17 cellular contexts compared by ENCODE assay signal in the genomic region with DNA sequence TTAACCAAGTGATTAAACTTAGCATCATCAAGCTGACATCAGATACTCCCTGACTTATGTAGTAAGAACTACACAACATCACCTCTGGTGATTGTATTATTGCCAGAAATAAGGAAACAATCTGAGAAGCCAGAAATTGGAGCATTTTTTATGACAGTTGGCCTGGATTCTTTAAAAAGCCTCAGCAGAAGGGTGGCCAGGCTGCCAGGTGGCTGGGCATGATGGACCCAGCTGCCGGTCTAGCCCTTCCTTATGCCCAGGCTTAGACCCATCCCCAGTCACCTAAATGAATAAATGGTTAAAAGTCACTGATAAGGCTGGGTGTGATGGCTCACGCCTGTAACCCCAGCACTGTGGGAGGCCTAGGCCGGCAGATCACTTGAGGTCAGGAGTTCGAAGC. TPM values are rescaled to one million over a fixed set of nuclear protein-coding genes. Genes with fewer than 3 reads are reported as not detected.
A peak's percentile ranks its signal among the peaks of the same experiment; 100 is the strongest.
DNase-seq lines count a peak whose midpoint lies in the region.
"Had no signal": no experiment of that assay in that cellular context is flagged by ENCODE, and none has a peak within 500 bp of the region (broad histone marks: within the 10 kb centered on the region; RNA-seq: fewer than 3 reads in every experiment).

No MANE protein-coding gene starts in this region.

- no peak overlapping the region for H2BK12ac ChIP-seq in mesenchymal stem cell (ENCODE audit: low read length in 2 of 2)

- no peak overlapping the region for H3K18ac ChIP-seq in mesenchymal stem cell (ENCODE audit: low read depth in 1 of 2, low read length in 2 of 2)

- intact Hi-C loops in CD4-positive, alpha-beta memory T cell (cut with micrococcal nuclease) = loop anchor here (5.0 to 10.0 kb wide), 2 partner anchors 532 to 1265 kb away; no protein-coding TSS in a partner anchor

- H2BK5ac ChIP-seq in mesenchymal stem cell (ENCODE audit: low read depth, low read length, poor library complexity, severe bottlenecking) = no peak overlapping the region

- H3K27me3 Mint-ChIP-seq in CD4-positive, alpha-beta memory T cell = no peaks in the 10 kb centered on the region
- H3K27me3 Mint-ChIP-seq: CD8-positive, alpha-beta memory T cell; IgD-negative memory B cell had no signal

- H3K36me3 Mint-ChIP-seq in CD4-positive, alpha-beta memory T cell = peaks cover 0 to 9% of the 10 kb centered on the region in 2 donors

- H3K23ac ChIP-seq in mesenchymal stem cell (ENCODE audit: low read length in 2 of 2) = no peak overlapping the region

- no peak overlapping the region for H3K4me3 Mint-ChIP-seq in CD4-positive, alpha-beta memory T cell
- H3K4me3 Mint-ChIP-seq: CD8-positive, alpha-beta memory T cell; IgD-negative memory B cell had no signal

- H3K27ac Mint-ChIP-seq in CD4-positive, alpha-beta memory T cell = no peak overlapping the region
- H3K27ac Mint-ChIP-seq: IgD-negative memory B cell had no signal

- peaks cover 11% of the 10 kb centered on the region for H3K79me1 ChIP-seq in mesenchymal stem cell (replicated peaks; ENCODE audit: low read length, poor library complexity, severe bottlenecking)

- H2AK5ac ChIP-seq in mesenchymal stem cell (ENCODE audit: low read length, severe bottlenecking) = no peak overlapping the region

- 89% methylated on average over 3 of the region's 4 CpGs for WGBS in mesenchymal stem cell

- no peak overlapping the region for H2BK120ac ChIP-seq in mesenchymal stem cell (ENCODE audit: low read depth, low read length)

- H3K4me1 ChIP-seq in BLaER1 (peaks cover 55% of the 10 kb centered on the region), mesenchymal stem cell (ENCODE audit: control insufficient read depth, insufficient read depth, low read depth, low read length) (peaks cover 4% of the 10 kb centered on the region)
- H3K4me1 ChIP-seq in BLaER1 treated with 17β-estradiol and CSF1 and Interleukin-3, amounts not matched to agents 10 nM and 100 nM = peaks cover 26 to 85% (median 66%) of the 10 kb centered on the region in 10 experiments
- peaks cover 27% of the 10 kb centered on the region for H3K4me1 ChIP-seq in CD4-positive, alpha-beta memory T cell (ENCODE audit: insufficient read depth, low read length)
- H3K4me1 ChIP-seq: HAP-1 had no signal

- H4K20me1 ChIP-seq in BLaER1 = no peaks in the 10 kb centered on the region
- no peaks in the 10 kb centered on the region for H4K20me1 ChIP-seq in BLaER1 treated with 17β-estradiol and CSF1 and Interleukin-3, amounts not matched to agents 10 nM and 100 nM

- H3K9me3 ChIP-seq in BLaER1 = no peaks in the 10 kb centered on the region
- H3K9me3 ChIP-seq in BLaER1 treated with 17β-estradiol and CSF1 and Interleukin-3, amounts not matched to agents 10 nM and 100 nM (replicated peaks in 1 of 11) = no peaks in the 10 kb centered on the region
- H3K9me3 ChIP-seq in mesenchymal stem cell (ENCODE audit: control insufficient read depth, low read length) = no peaks in the 10 kb centered on the region
- H3K9me3 ChIP-seq in CD4-positive, alpha-beta memory T cell (ENCODE audit: control insufficient read depth in 1 of 2, low read length in 2 of 2) = no peaks in the 10 kb centered on the region
- H3K9me3 ChIP-seq: Caco-2, HAP-1 had no signal

- no peak overlapping the region for H3K14ac ChIP-seq in mesenchymal stem cell (ENCODE audit: low read length in 2 of 2)

- H4K91ac ChIP-seq in mesenchymal stem cell (ENCODE audit: low read length) = no peak overlapping the region

- no peak overlapping the region for H2BK15ac ChIP-seq in mesenchymal stem cell (ENCODE audit: low read depth, poor library complexity, severe bottlenecking)

- DNase-seq in NCI-H524 treated with DMSO at 0.1 percent for 48 hours (lab: John Stamatoyannopoulos, UW) (peak; percentile 17), mesenchymal stem cell (no peak), SIG-M5 (lab: John Stamatoyannopoulos, UW) (no peak), NCI-H748 treated with DMSO at 0.1 percent for 48 hours (lab: John Stamatoyannopoulos, UW) (no peak)
- no peak for DNase-seq in CD4-positive, alpha-beta memory T cell
- DNase-seq: AML-193; Caco-2; CD8-positive, alpha-beta memory T cell; DMS79 treated with DMSO at 0.1 percent for 48 hours; KBM-7 had no signal

- CTCF ChIA-PET in CD4-positive, alpha-beta memory T cell (lab: Charles Lee; ENCODE audit: partially characterized antibody) = interaction anchor here (0.7 to 6.8 kb wide), 5 partner anchors 11 to 714 kb away, joined by 3 to 71 read pairs (median 3); no protein-coding TSS in a partner anchor

- H3K27me3 ChIP-seq in BLaER1 = no peaks in the 10 kb centered on the region
- H3K27me3 ChIP-seq in BLaER1 treated with 17β-estradiol and CSF1 and Interleukin-3, amounts not matched to agents 10 nM and 100 nM = no peaks in the 10 kb centered on the region
- H3K27me3 ChIP-seq in mesenchymal stem cell (ENCODE audit: control insufficient read depth in 1 of 2, insufficient read depth in 1 of 2, low read length in 2 of 2) = no peaks in the 10 kb centered on the region
- H3K27me3 ChIP-seq in CD4-positive, alpha-beta memory T cell (ENCODE audit: insufficient read depth, low read length) = no peaks in the 10 kb centered on the region

- H3K9ac ChIP-seq in BLaER1 = no peak overlapping the region
- H3K9ac ChIP-seq in BLaER1 treated with 17β-estradiol and CSF1 and Interleukin-3, amounts not matched to agents 10 nM and 100 nM = peak overlapping the region in 8 of 11 experiments; percentile 12 to 86 (median 46); a peak in 9 of 22 replicates
- H3K9ac ChIP-seq in mesenchymal stem cell (ENCODE audit: low read length) = peak overlapping the region; percentile 20

- H3K27ac ChIP-seq in BLaER1 (0 out of 2 replicates have a peak overlapping the region, but pooled peaks have one; percentile 7), mesenchymal stem cell (ENCODE audit: low read length, poor library complexity, severe bottlenecking) (no peak overlapping the region)
- peak overlapping the region in 8 of 11 experiments; percentile 79 to 97 (median 91); a peak in 16 of 22 replicates for H3K27ac ChIP-seq in BLaER1 treated with 17β-estradiol and CSF1 and Interleukin-3, amounts not matched to agents 10 nM and 100 nM
- H3K27ac ChIP-seq in CD4-positive, alpha-beta memory T cell (ENCODE audit: low read depth, low read length) = no peak overlapping the region

- H3K4ac ChIP-seq in mesenchymal stem cell (ENCODE audit: low read depth in 1 of 2, low read length in 2 of 2) = no peak overlapping the region

- no peak overlapping the region for H2AFZ ChIP-seq in mesenchymal stem cell (ENCODE audit: low read depth, low read length)

- POLR2A ChIA-PET in CD4-positive, alpha-beta memory T cell (lab: Charles Lee; ENCODE audit: partially characterized antibody) = no interaction called here

- no peak overlapping the region for H4K8ac ChIP-seq in mesenchymal stem cell (ENCODE audit: low read length)

- peak overlapping the region; percentile 4; the same call in 1 of the 2 replicates for H3K4me2 ChIP-seq in BLaER1
- H3K4me2 ChIP-seq in BLaER1 treated with 17β-estradiol and CSF1 and Interleukin-3, amounts not matched to agents 10 nM and 100 nM = peak overlapping the region in 8 of 11 experiments; percentile 53 to 97 (median 84); a peak in 16 of 22 replicates
- H3K4me2 ChIP-seq in mesenchymal stem cell (ENCODE audit: low read length, poor library complexity, severe bottlenecking) = no peak overlapping the region

- H3K36me3 ChIP-seq in BLaER1 (peaks cover 13% of the 10 kb centered on the region), mesenchymal stem cell (ENCODE audit: control insufficient read depth in 1 of 2, insufficient read depth in 2 of 2, low read depth in 1 of 2, low read length in 2 of 2) (peaks cover 6 to 28% of the 10 kb centered on the region in 2 experiments)
- peaks cover 6 to 16% (median 12%) of the 10 kb centered on the region in 11 experiments; a peak in 21 of 22 replicates for H3K36me3 ChIP-seq in BLaER1 treated with 17β-estradiol and CSF1 and Interleukin-3, amounts not matched to agents 10 nM and 100 nM
- no peaks in the 10 kb centered on the region for H3K36me3 ChIP-seq in CD4-positive, alpha-beta memory T cell (ENCODE audit: insufficient read depth, low read length)

- H3K4me3 ChIP-seq in BLaER1 (no peak overlapping the region), mesenchymal stem cell (ENCODE audit: insufficient read depth in 1 of 2, low read depth in 1 of 2, low read length in 2 of 2) (no peak overlapping the region)
- H3K4me3 ChIP-seq in BLaER1 treated with 17β-estradiol and CSF1 and Interleukin-3, amounts not matched to agents 10 nM and 100 nM = no peak overlapping the region
- H3K4me3 ChIP-seq in CD4-positive, alpha-beta memory T cell (ENCODE audit: low read length in 2 of 2) = no peak overlapping the region
- H3K4me3 ChIP-seq: HAP-1 had no signal

- H3K9me3 Mint-ChIP-seq in CD4-positive, alpha-beta memory T cell = no peaks in the 10 kb centered on the region
- H3K9me3 Mint-ChIP-seq: CD8-positive, alpha-beta memory T cell; IgD-negative memory B cell had no signal

- peaks cover 20 to 41% (median 29%) of the 10 kb centered on the region in 4 donors for H3K4me1 Mint-ChIP-seq in CD4-positive, alpha-beta memory T cell

RNA-seq across cellular contexts. Expression of a gene that starts 12.8 kb away (rescaled TPM):
- not detected for polyA plus RNA-seq in mesenchymal stem cell (2013, experiment 1 of 2)
- not detected for polyA plus RNA-seq in mesenchymal stem cell (2013, experiment 2 of 2)
- not detected for total RNA-seq in CD4-positive, alpha-beta memory T cell
- not detected for polyA plus RNA-seq in CD4-positive, alpha-beta memory T cell
- total RNA-seq: Caco-2; CD8-positive, alpha-beta memory T cell; H4; HepG2 had no signal
- polyA plus RNA-seq: BJ; CD8-positive, alpha-beta memory T cell; HepG2; IgD-negative memory B cell had no signal

RNA-seq across cellular contexts. Expression of a gene that starts 15.7 kb away (rescaled TPM):
- 22.6 TPM for polyA plus RNA-seq in mesenchymal stem cell (2013, experiment 1 of 2)
- polyA plus RNA-seq in mesenchymal stem cell (2013, experiment 2 of 2) = 23.9 TPM
- total RNA-seq in CD4-positive, alpha-beta memory T cell = 10 to 100 TPM; 16.5 to 18.1 TPM
- polyA plus RNA-seq in CD4-positive, alpha-beta memory T cell = 10 to 100 TPM; 10.4 to 12.1 TPM

RNA-seq across cellular contexts. Expression of a gene that starts 24.0 kb away (rescaled TPM):
- 0.06 TPM for polyA plus RNA-seq in mesenchymal stem cell (2013, experiment 1 of 2)
- not detected for polyA plus RNA-seq in mesenchymal stem cell (2013, experiment 2 of 2)
- not detected for total RNA-seq in CD4-positive, alpha-beta memory T cell
- polyA plus RNA-seq in CD4-positive, alpha-beta memory T cell = not detected
- total RNA-seq: Caco-2; CD8-positive, alpha-beta memory T cell; H4; HepG2 had no signal
- polyA plus RNA-seq: BJ; CD8-positive, alpha-beta memory T cell; HepG2; IgD-negative memory B cell had no signal

Comparison
In these comparisons a context has a peak if more than half of its experiments do, and no peak if none do; other contexts are left out.
1. H3K27ac ChIP-seq: peak in BLaER1 (single experiment) and BLaER1 treated with 17β-estradiol and CSF1 and Interleukin-3, amounts not matched to agents 10 nM and 100 nM (8 of 11); none in mesenchymal stem cell (single experiment) and CD4-positive, alpha-beta memory T cell (single experiment).